8 cellular contexts compared by ENCODE assay signal in the genomic region with DNA sequence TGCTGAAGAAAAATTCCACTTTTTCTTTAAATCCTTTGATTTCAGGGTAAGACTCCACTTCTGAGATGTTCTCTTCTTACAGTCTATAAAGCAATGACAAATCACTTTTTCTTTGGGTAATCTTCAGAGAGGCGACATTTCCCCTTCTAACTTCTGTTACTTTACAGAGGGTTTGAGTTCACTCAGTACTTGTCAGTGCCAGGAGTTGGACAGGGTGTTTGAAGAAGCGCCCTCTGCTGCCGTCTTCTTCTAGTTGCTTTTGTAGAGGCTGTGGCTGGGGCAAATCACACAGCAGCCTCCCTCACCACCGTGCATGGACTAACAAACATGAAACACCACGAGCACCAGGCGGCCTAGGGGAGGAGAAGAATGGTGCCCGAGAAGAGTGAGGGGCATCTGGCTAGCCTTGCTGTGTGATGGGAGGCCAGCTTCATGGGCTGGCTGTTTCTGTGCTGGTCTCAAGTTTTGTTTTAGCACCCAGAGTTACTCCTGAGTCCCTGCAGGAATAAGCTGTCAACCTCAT. TPM values are rescaled to one million over a fixed set of nuclear protein-coding genes. Genes with fewer than 3 reads are reported as not detected.
DNase-seq lines count a peak whose midpoint lies in the region; ATAC-seq and TF ChIP-seq lines count a peak whose summit lies in the region.

A gene with protein sequence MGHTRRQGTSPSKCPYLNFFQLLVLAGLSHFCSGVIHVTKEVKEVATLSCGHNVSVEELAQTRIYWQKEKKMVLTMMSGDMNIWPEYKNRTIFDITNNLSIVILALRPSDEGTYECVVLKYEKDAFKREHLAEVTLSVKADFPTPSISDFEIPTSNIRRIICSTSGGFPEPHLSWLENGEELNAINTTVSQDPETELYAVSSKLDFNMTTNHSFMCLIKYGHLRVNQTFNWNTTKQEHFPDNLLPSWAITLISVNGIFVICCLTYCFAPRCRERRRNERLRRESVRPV (minus strand): TSS at position 174 of the 523 bp plus-strand sequence. CDS start 1,886 bp downstream, outside the sequence.

- H3K27ac Mint-ChIP-seq in CD4-positive, CD25-positive, alpha-beta regulatory T cell: peak within 1 kb of the TSS; percentile 58 to 81 (median 78)
- H3K27ac Mint-ChIP-seq in mesothelial cell of epicardium: no peak within 1 kb of the TSS

- intact Hi-C loops in sciatic nerve (cut with DNase I): no loop called here

- H3K27me3 Mint-ChIP-seq in CD4-positive, CD25-positive, alpha-beta regulatory T cell: no peaks in the 10 kb centered on the region
- H3K27me3 Mint-ChIP-seq in mesothelial cell of epicardium (ENCODE audit: low read depth): peaks cover 1% of the 10 kb centered on the region

- H3K27ac ChIP-seq in CD4-positive, CD25-positive, alpha-beta regulatory T cell (ENCODE audit: insufficient read depth, low read length, poor library complexity, severe bottlenecking): peak within 1 kb of the TSS; percentile 57

- peaks cover 0 to 3% (median 0%) of the 10 kb centered on the region in 7 donors for H3K9me3 Mint-ChIP-seq in CD4-positive, CD25-positive, alpha-beta regulatory T cell
- H3K9me3 Mint-ChIP-seq in mesothelial cell of epicardium: no peaks in the 10 kb centered on the region

- no peak for TF ChIP-seq CTCF in mesothelial cell of epicardium (IDR thresholded peaks at IDR 0.05; ENCODE audit: unreplicated experiment)

- H3K4me1 Mint-ChIP-seq in CD4-positive, CD25-positive, alpha-beta regulatory T cell: peaks cover 4 to 56% (median 30%) of the 10 kb centered on the region in 4 donors
- no peaks in the 10 kb centered on the region for H3K4me1 Mint-ChIP-seq in mesothelial cell of epicardium

- DNase-seq in CD4-positive, CD25-positive, alpha-beta regulatory T cell: peak; percentile 38 to 93 (median 55)
- DNase-seq in NOMO-1 (lab: John Stamatoyannopoulos, UW; ENCODE audit: unreplicated experiment in 2 of 2): peak; percentile 70 to 87
- peak; percentile 20 to 29 for DNase-seq in activated CD8-positive, alpha-beta memory T cell treated with anti-CD3 and anti-CD28 coated beads for 4 hours (ENCODE audit: low read depth in 2 of 2)
- peak; percentile 30 for DNase-seq in fibroblast of the conjunctiva (ENCODE audit: low read depth)
- no peak for DNase-seq in sciatic nerve (ENCODE audit: low spot score)
- no peak for DNase-seq in mesothelial cell of epicardium (ENCODE audit: low spot score in 2 of 2, unreplicated experiment in 2 of 2)

- H3K9me3 ChIP-seq in CD4-positive, CD25-positive, alpha-beta regulatory T cell (ENCODE audit: control insufficient read depth in 2 of 2, low read length in 2 of 2): no peaks in the 10 kb centered on the region

- no peaks in the 10 kb centered on the region for H3K27me3 ChIP-seq in CD4-positive, CD25-positive, alpha-beta regulatory T cell (ENCODE audit: control insufficient read depth, insufficient read depth, low read length)

- peaks cover 24% of the 10 kb centered on the region for H3K4me1 ChIP-seq in CD4-positive, CD25-positive, alpha-beta regulatory T cell (ENCODE audit: control insufficient read depth, insufficient read depth, low read length, poor library complexity, severe bottlenecking)

- no peaks in the 10 kb centered on the region for H3K36me3 ChIP-seq in CD4-positive, CD25-positive, alpha-beta regulatory T cell (ENCODE audit: control insufficient read depth, insufficient read depth, low read length)

- H3K36me3 Mint-ChIP-seq in CD4-positive, CD25-positive, alpha-beta regulatory T cell: no peaks in the 10 kb centered on the region
- H3K36me3 Mint-ChIP-seq in mesothelial cell of epicardium: no peaks in the 10 kb centered on the region

- H3K4me3 Mint-ChIP-seq in CD4-positive, CD25-positive, alpha-beta regulatory T cell: peak within 1 kb of the TSS; percentile 19 to 86 (median 72)
- H3K4me3 Mint-ChIP-seq in mesothelial cell of epicardium: no peak within 1 kb of the TSS

- peak within 1 kb of the TSS; percentile 85 for H3K4me3 ChIP-seq in CD4-positive, CD25-positive, alpha-beta regulatory T cell (ENCODE audit: low read depth, low read length)

- ATAC-seq in CD4-positive, CD25-positive, alpha-beta regulatory T cell (ENCODE audit: low read depth in 2 of 2): peak; percentile 75
- ATAC-seq in GM18907 (IDR thresholded peaks at IDR 0.05; ENCODE audit: unreplicated experiment) (peak; percentile 59), HG03045 (IDR thresholded peaks at IDR 0.05; ENCODE audit: unreplicated experiment) (peak; percentile 60), sciatic nerve (peak; percentile 56)

RNA-seq across cellular contexts. Expression of the gene that starts here (rescaled TPM):
- total RNA-seq in CD4-positive, CD25-positive, alpha-beta regulatory T cell: 24.2 TPM
- polyA plus RNA-seq in CD4-positive, CD25-positive, alpha-beta regulatory T cell: 1 to 10 TPM in 3 of 4 donors, under 1 TPM in 1; 0.87 to 2.8 (median 1.9) TPM
- total RNA-seq in sciatic nerve: 1.6 TPM
- 0.18 to 0.38 TPM in 2 of 3 replicates, not detected in the other for total RNA-seq in mesothelial cell of epicardium

Comparison
In these comparisons a context has a peak if more than half of its experiments do, and no peak if none do; other contexts are left out.
1. DNase-seq: peak in CD4-positive, CD25-positive, alpha-beta regulatory T cell (3 of 3), NOMO-1 (2 of 2), activated CD8-positive, alpha-beta memory T cell treated with anti-CD3 and anti-CD28 coated beads for 4 hours (2 of 2) and fibroblast of the conjunctiva (single experiment); none in sciatic nerve (single experiment) and mesothelial cell of epicardium (0 of 2).
2. Peak in every context shown above with its lines, with median percentiles within 50 percentile points of each other: ATAC-seq.